12 cellular contexts compared by ENCODE assay signal in the genomic region with DNA sequence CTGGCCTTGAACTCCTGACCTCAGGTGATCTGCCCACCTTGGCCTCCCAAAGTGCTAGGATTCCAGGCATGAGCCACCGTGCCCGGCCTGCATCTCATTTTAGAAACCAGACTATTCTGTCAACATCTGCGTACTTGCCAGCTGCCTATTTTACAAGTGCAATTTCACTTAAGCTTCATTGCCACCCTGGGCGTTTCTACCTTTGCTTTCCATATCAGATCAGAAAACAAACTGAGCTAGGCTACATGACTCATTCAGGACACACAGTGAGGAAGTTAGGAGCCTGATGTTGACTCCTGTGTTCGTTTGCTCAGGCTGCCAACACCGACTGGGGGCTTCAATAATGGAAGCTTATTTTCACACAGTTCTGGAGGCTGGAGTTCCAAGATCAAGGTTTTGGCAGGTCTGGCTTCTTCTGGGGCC. TPM values are rescaled to one million over a fixed set of nuclear protein-coding genes. Genes with fewer than 3 reads are reported as not detected.
A peak's percentile ranks its signal among the peaks of the same experiment; 100 is the strongest.
DNase-seq lines count a peak whose midpoint lies in the region; ATAC-seq and TF ChIP-seq lines count a peak whose summit lies in the region.
"Had no signal": no experiment of that assay in that cellular context is flagged by ENCODE, and none has a peak within 500 bp of the region (broad histone marks: within the 10 kb centered on the region; RNA-seq: fewer than 3 reads in every experiment).

No MANE protein-coding gene starts in this region.

- no peaks in the 10 kb centered on the region for H3K9me3 ChIP-seq in lower lobe of right lung
- no peaks in the 10 kb centered on the region for H3K9me3 ChIP-seq in sigmoid colon
- H3K9me3 ChIP-seq: neutrophil had no signal

- H3K27ac ChIP-seq in lower lobe of right lung (no peak overlapping the region), sigmoid colon (no peak overlapping the region)
- H3K27ac ChIP-seq: neutrophil had no signal

- peak; percentile 35 to 75 for ATAC-seq in lower lobe of right lung
- ATAC-seq in activated T-cell treated with anti-CD3 and anti-CD28 coated beads, Interleukin-2, amount 50 U/mL, for 72 hours (replicated peaks in 1 of 2): no peak
- ATAC-seq in HG03571 (IDR thresholded peaks at IDR 0.05; ENCODE audit: unreplicated experiment): no peak
- ATAC-seq: activated CD4-positive, CD25-positive, alpha-beta regulatory T cell treated with anti-CD3 and anti-CD28 coated beads, Interleukin-2, amount 50 U/mL, for 24 hours; Right ventricle myocardium inferior had no signal

- H3K4me1 ChIP-seq in lower lobe of right lung (peaks cover 11% of the 10 kb centered on the region), sigmoid colon (peaks cover 0 to 9% (median 4%) of the 10 kb centered on the region in 4 donors)

- no peaks in the 10 kb centered on the region for H3K27me3 Mint-ChIP-seq in Calu3 (ENCODE audit: unreplicated experiment)
- peaks cover 8% of the 10 kb centered on the region for H3K27me3 Mint-ChIP-seq in activated T-cell treated with anti-CD3 and anti-CD28 coated beads, Interleukin-2, amount 50 U/mL, for 72 hours (ENCODE audit: low read depth)
- H3K27me3 Mint-ChIP-seq in activated CD4-positive, alpha-beta memory T cell treated with anti-CD3 and anti-CD28 coated beads, Interleukin-2, amount 10 ng/mL, durations not matched to agents 7 days and 5 days: no peaks in the 10 kb centered on the region

- DNase-seq in Calu3 (peak; percentile 46), LNCaP clone FGC (ENCODE audit: low read depth) (peak; percentile 86), T47D (ENCODE audit: low read depth in 1 of 2, low spot score in 1 of 2) (peak; percentile 67 to 88), lower lobe of right lung (no peak), sigmoid colon (no peak)
- DNase-seq in activated T-cell treated with anti-CD3 and anti-CD28 coated beads, Interleukin-2, amount 50 U/mL, for 72 hours: no peak
- no peak for DNase-seq in activated CD4-positive, alpha-beta memory T cell treated with anti-CD3 and anti-CD28 coated beads, Interleukin-2, amount 10 ng/mL, durations not matched to agents 7 days and 5 days
- DNase-seq: NCI-H2171 had no signal

- H3K9me3 Mint-ChIP-seq in Calu3 (ENCODE audit: low read depth, unreplicated experiment): no peaks in the 10 kb centered on the region
- H3K9me3 Mint-ChIP-seq in activated T-cell treated with anti-CD3 and anti-CD28 coated beads, Interleukin-2, amount 50 U/mL, for 72 hours: no peaks in the 10 kb centered on the region
- no peaks in the 10 kb centered on the region for H3K9me3 Mint-ChIP-seq in activated CD4-positive, alpha-beta memory T cell treated with anti-CD3 and anti-CD28 coated beads, Interleukin-2, amount 10 ng/mL, durations not matched to agents 7 days and 5 days

- TF ChIP-seq CTCF in Calu3 (IDR thresholded peaks at IDR 0.05; ENCODE audit: unreplicated experiment) (no peak), LNCaP clone FGC (IDR thresholded peaks at IDR 0.05; ENCODE audit: control insufficient read depth, extremely low read depth, insufficient read depth) (no peak), lower lobe of right lung (IDR thresholded peaks at IDR 0.05) (no peak), sigmoid colon (IDR thresholded peaks at IDR 0.05) (no peak)

- intact Hi-C loops in Calu3 (cut with micrococcal nuclease; ENCODE audit: unreplicated experiment) (loop anchor here (1.0 to 10.0 kb wide), 3 partner anchors 37 to 540 kb away; no protein-coding TSS in a partner anchor), lower lobe of right lung (cut with DNase I) (loop anchor here (10.0 kb wide), 1 partner anchor 102 kb away; no protein-coding TSS in a partner anchor), sigmoid colon (cut with DNase I) (loop anchor here (10.0 kb wide), 2 partner anchors 332 to 522 kb away; no protein-coding TSS in a partner anchor)

- no peaks in the 10 kb centered on the region for H3K27me3 ChIP-seq in lower lobe of right lung (ENCODE audit: low read depth)
- peaks cover 0 to 3% (median 0%) of the 10 kb centered on the region in 3 donors for H3K27me3 ChIP-seq in sigmoid colon

- H3K36me3 Mint-ChIP-seq in Calu3 (ENCODE audit: insufficient read depth, unreplicated experiment): no peaks in the 10 kb centered on the region
- H3K36me3 Mint-ChIP-seq in activated T-cell treated with anti-CD3 and anti-CD28 coated beads, Interleukin-2, amount 50 U/mL, for 72 hours (ENCODE audit: insufficient read depth in 2 of 2): no peaks in the 10 kb centered on the region
- H3K36me3 Mint-ChIP-seq in activated CD4-positive, alpha-beta memory T cell treated with anti-CD3 and anti-CD28 coated beads, Interleukin-2, amount 10 ng/mL, durations not matched to agents 7 days and 5 days (ENCODE audit: low read depth): no peaks in the 10 kb centered on the region

- in situ Hi-C loops in T47D (cut with HindIII; ENCODE audit: low pct_unique_long_range_greater_than_20kb, low sequenced_read_pairs): no loop called here

- TF ChIP-seq EP300 in sigmoid colon (IDR thresholded peaks at IDR 0.05): no peak

- BruUV-seq in Calu3 (replicated peaks; lab: Mats Ljungman, UMichigan): no TSS peak

- CTCF ChIA-PET in Calu3 (lab: Charles Lee): interaction anchor here (0.6 to 2.0 kb wide), 6 partner anchors 36 to 541 kb away, joined by 3 to 11 read pairs (median 4); a partner anchor contains a TSS
- CTCF ChIA-PET in activated CD4-positive, alpha-beta memory T cell treated with anti-CD3 and anti-CD28 coated beads, Interleukin-2, amount 10 ng/mL, durations not matched to agents 7 days and 5 days (lab: Charles Lee): no interaction called here

- peaks cover 31% of the 10 kb centered on the region for H3K4me1 Mint-ChIP-seq in Calu3 (ENCODE audit: low read depth, unreplicated experiment)
- H3K4me1 Mint-ChIP-seq in activated T-cell treated with anti-CD3 and anti-CD28 coated beads, Interleukin-2, amount 50 U/mL, for 72 hours (ENCODE audit: low read depth): peaks cover 11% of the 10 kb centered on the region
- H3K4me1 Mint-ChIP-seq in activated CD4-positive, alpha-beta memory T cell treated with anti-CD3 and anti-CD28 coated beads, Interleukin-2, amount 10 ng/mL, durations not matched to agents 7 days and 5 days: peaks cover 4% of the 10 kb centered on the region

- no peak overlapping the region for H3K4me3 Mint-ChIP-seq in Calu3 (ENCODE audit: low read depth, unreplicated experiment)
- H3K4me3 Mint-ChIP-seq in activated T-cell treated with anti-CD3 and anti-CD28 coated beads, Interleukin-2, amount 50 U/mL, for 72 hours: no peak overlapping the region
- no peak overlapping the region for H3K4me3 Mint-ChIP-seq in activated CD4-positive, alpha-beta memory T cell treated with anti-CD3 and anti-CD28 coated beads, Interleukin-2, amount 10 ng/mL, durations not matched to agents 7 days and 5 days

- H3K27ac Mint-ChIP-seq in Calu3 (ENCODE audit: unreplicated experiment): peak overlapping the region; percentile 11
- no peak overlapping the region for H3K27ac Mint-ChIP-seq in activated T-cell treated with anti-CD3 and anti-CD28 coated beads, Interleukin-2, amount 50 U/mL, for 72 hours
- H3K27ac Mint-ChIP-seq in activated CD4-positive, alpha-beta memory T cell treated with anti-CD3 and anti-CD28 coated beads, Interleukin-2, amount 10 ng/mL, durations not matched to agents 7 days and 5 days: no peak overlapping the region

- POLR2A ChIA-PET in activated CD4-positive, alpha-beta memory T cell treated with anti-CD3 and anti-CD28 coated beads, Interleukin-2, amount 10 ng/mL, durations not matched to agents 7 days and 5 days (lab: Charles Lee): interaction anchor here (1.0 kb wide), 1 partner anchor 51 kb away, joined by 3 read pairs; no protein-coding TSS in a partner anchor

- H3K4me3 ChIP-seq in LNCaP clone FGC (ENCODE audit: low read depth, low read length): no peak overlapping the region
- no peak overlapping the region for H3K4me3 ChIP-seq in lower lobe of right lung
- H3K4me3 ChIP-seq in sigmoid colon: no peak overlapping the region

- WGBS in sigmoid colon, 2 donors: 12 to 63% methylated on average over 6 of the region's 6 CpGs

- H3K36me3 ChIP-seq in lower lobe of right lung (no peaks in the 10 kb centered on the region), sigmoid colon (no peaks in the 10 kb centered on the region)
- H3K36me3 ChIP-seq: neutrophil had no signal

- TF ChIP-seq POLR2A in sigmoid colon (IDR thresholded peaks at IDR 0.05): peak in 1 of 2 donors; percentile 17

RNA-seq across cellular contexts. Expression of a gene that starts 42.3 kb away (rescaled TPM):
- 14.1 and 16.0 TPM in 2 replicates for total RNA-seq in Calu3 (2022)
- total RNA-seq in lower lobe of right lung: 3.0 TPM
- 1 to 10 TPM; 4.4 to 6.2 TPM for total RNA-seq in activated T-cell treated with anti-CD3 and anti-CD28 coated beads, Interleukin-2, amount 50 U/mL, for 72 hours
- 1 to 10 TPM; 4.1 to 9.0 (median 6.9) TPM for total RNA-seq in sigmoid colon
- 1 to 10 TPM; 3.0 to 7.7 (median 4.6) TPM for polyA plus RNA-seq in sigmoid colon
- total RNA-seq in activated CD4-positive, alpha-beta memory T cell treated with anti-CD3 and anti-CD28 coated beads, Interleukin-2, amount 10 ng/mL, durations not matched to agents 7 days and 5 days: 1 to 10 TPM; 4.3 to 4.4 TPM

Comparison
In these comparisons a context has a peak if more than half of its experiments do, and no peak if none do; other contexts are left out.
1. DNase-seq: peak in Calu3 (single experiment), LNCaP clone FGC (single experiment) and T47D (2 of 2); none in lower lobe of right lung (single experiment), activated T-cell treated with anti-CD3 and anti-CD28 coated beads, Interleukin-2, amount 50 U/mL, for 72 hours (0 of 2), sigmoid colon (single experiment) and activated CD4-positive, alpha-beta memory T cell treated with anti-CD3 and anti-CD28 coated beads, Interleukin-2, amount 10 ng/mL, durations not matched to agents 7 days and 5 days (single experiment).
2. ATAC-seq: peak in lower lobe of right lung (2 of 2); none in activated T-cell treated with anti-CD3 and anti-CD28 coated beads, Interleukin-2, amount 50 U/mL, for 72 hours (0 of 2) and HG03571 (single experiment).